2 cellular contexts compared by ENCODE assay signal in genomic region chr1:98107256-98107655, GRCh38.
TF ChIP-seq lines count a peak whose summit lies in the region.

No MANE protein-coding gene starts in this region.

TF ChIP-seq in SK-N-SH treated with all-trans-retinoic acid at 6 μM for 48 hours, 23 proteins besides CTCF, POLR2A, EP300 and RAD21 (continued from another document):
- TF ChIP-seq TSHZ2 (CRISPR knock-in tag; IDR thresholded peaks at IDR 0.05) (no peak), CSDC2 (CRISPR knock-in tag; IDR thresholded peaks at IDR 0.05) (no peak), OSR1 (CRISPR knock-in tag; IDR thresholded peaks at IDR 0.05) (no peak), ZFP3 (CRISPR knock-in tag; IDR thresholded peaks at IDR 0.05) (peak; percentile 84), POU6F1 (CRISPR knock-in tag; IDR thresholded peaks at IDR 0.05; ENCODE audit: borderline replicate concordance, low read depth) (no peak), CSRNP3 (CRISPR knock-in tag; IDR thresholded peaks at IDR 0.05) (no peak), TCF4 (CRISPR knock-in tag; IDR thresholded peaks at IDR 0.05; ENCODE audit: borderline replicate concordance) (no peak)

TF ChIP-seq in SK-N-SH, 30 proteins besides CTCF, POLR2A, EP300 and RAD21 (continued from another document):
- no peak for TF ChIP-seq ZBTB33 (IDR thresholded peaks at IDR 0.05; ENCODE audit: borderline replicate concordance, low read depth)
- no peak for TF ChIP-seq RFX5 (IDR thresholded peaks at IDR 0.05; ENCODE audit: low read length)
- TF ChIP-seq USF1 (IDR thresholded peaks at IDR 0.05; ENCODE audit: borderline replicate concordance, low read depth): no peak
- no peak for TF ChIP-seq PBX3 (IDR thresholded peaks at IDR 0.05)
